8 cellular contexts compared by ENCODE assay signal in genomic region chr13:29594710-29595379, GRCh38. TPM values are rescaled to one million over a fixed set of nuclear protein-coding genes. Genes with fewer than 3 reads are reported as not detected.
A peak's percentile ranks its signal among the peaks of the same experiment; 100 is the strongest.
DNase-seq lines count a peak whose midpoint lies in the region; ATAC-seq and TF ChIP-seq lines count a peak whose summit lies in the region.

No MANE protein-coding gene starts in this region.

- H3K4me3 Mint-ChIP-seq in naive thymus-derived CD4-positive, alpha-beta T cell: peak overlapping the region; percentile 88 to 94 (median 90)

- H3K36me3 ChIP-seq in naive thymus-derived CD4-positive, alpha-beta T cell (ENCODE audit: control insufficient read depth in 2 of 3, insufficient read depth in 3 of 3, low read length in 3 of 3): no peaks in the 10 kb centered on the region

- peak; percentile 36 for ATAC-seq in HG02870 (IDR thresholded peaks at IDR 0.05; ENCODE audit: unreplicated experiment)
- peak; percentile 44 for ATAC-seq in naive thymus-derived CD4-positive, alpha-beta T cell

- TF ChIP-seq POLR2A in erythroblast (IDR thresholded peaks at IDR 0.05; ENCODE audit: low read length): peak; percentile 77

- peak; percentile 19 to 30 for DNase-seq in SHP77 (lab: John Stamatoyannopoulos, UW)
- no peak for DNase-seq in SHP77 treated with DMSO at 0.1 percent for 48 hours (lab: John Stamatoyannopoulos, UW)
- peak; percentile 43 to 60 for DNase-seq in NOMO-1 (lab: John Stamatoyannopoulos, UW; ENCODE audit: unreplicated experiment in 2 of 2)
- DNase-seq in activated T-cell treated with anti-CD3 and anti-CD28 coated beads for 48 hours (ENCODE audit: low read depth): peak; percentile 69
- peak; percentile 75 to 89 for DNase-seq in erythroblast (lab: John Stamatoyannopoulos, UW)
- DNase-seq in naive thymus-derived CD4-positive, alpha-beta T cell: peak; percentile 33 to 81 (median 55)
- DNase-seq in stimulated activated naive CD4-positive, alpha-beta T cell (lab: John Stamatoyannopoulos, UW): peak; percentile 13 to 65 (median 28)

- H3K27ac Mint-ChIP-seq in naive thymus-derived CD4-positive, alpha-beta T cell: peak overlapping the region; percentile 74 to 96 (median 87)

- CTCF ChIA-PET in naive thymus-derived CD4-positive, alpha-beta T cell (lab: Charles Lee): no interaction called here

- H3K27me3 ChIP-seq in naive thymus-derived CD4-positive, alpha-beta T cell (ENCODE audit: control insufficient read depth in 2 of 2, insufficient read depth in 2 of 2, low read length in 2 of 2): no peaks in the 10 kb centered on the region

- POLR2A ChIA-PET in naive thymus-derived CD4-positive, alpha-beta T cell (lab: Charles Lee): interaction anchor here (1.1 kb wide), 2 partner anchors 19 to 780 kb away, joined by 3 read pairs; no protein-coding TSS in a partner anchor

- peaks cover 26 to 55% (median 49%) of the 10 kb centered on the region in 7 donors for H3K4me1 Mint-ChIP-seq in naive thymus-derived CD4-positive, alpha-beta T cell

- peak overlapping the region; percentile 82 for H3K27ac ChIP-seq in naive thymus-derived CD4-positive, alpha-beta T cell (ENCODE audit: low read depth, low read length)

- intact Hi-C loops in naive thymus-derived CD4-positive, alpha-beta T cell (cut with micrococcal nuclease): loop anchor here (1.0 to 10.0 kb wide), 17 partner anchors 52 to 1568 kb away; partner anchors contain the start of genes HMGB1 (in 2 of the 2), UBL3 (in 2 of the 2), USPL1 (in 2 of the 2) and ALOX5AP (in 1 of the 2)

- peaks cover 6 to 7% of the 10 kb centered on the region in 2 donors for H3K4me1 ChIP-seq in naive thymus-derived CD4-positive, alpha-beta T cell (ENCODE audit: control insufficient read depth in 2 of 2, insufficient read depth in 2 of 2, low read length in 2 of 2)

- no peaks in the 10 kb centered on the region for H3K9me3 Mint-ChIP-seq in naive thymus-derived CD4-positive, alpha-beta T cell

- no peaks in the 10 kb centered on the region for H3K27me3 Mint-ChIP-seq in naive thymus-derived CD4-positive, alpha-beta T cell

- H3K9me3 ChIP-seq in naive thymus-derived CD4-positive, alpha-beta T cell (ENCODE audit: control insufficient read depth in 2 of 3, low read length in 3 of 3): no peaks in the 10 kb centered on the region

- H3K4me3 ChIP-seq in naive thymus-derived CD4-positive, alpha-beta T cell (ENCODE audit: low read length): peak overlapping the region; percentile 73

- H3K36me3 Mint-ChIP-seq in naive thymus-derived CD4-positive, alpha-beta T cell: no peaks in the 10 kb centered on the region

RNA-seq across cellular contexts. Expression of gene SLC7A1, which starts 0.6 kb away (rescaled TPM):
- 10 to 100 TPM; 12.2 to 63.8 (median 28.2) TPM for total RNA-seq in naive thymus-derived CD4-positive, alpha-beta T cell
- polyA plus RNA-seq in naive thymus-derived CD4-positive, alpha-beta T cell: 1 to 10 TPM; 4.9 to 5.8 TPM
